In genomic region chr17:13589658-13590057, GRCh38 we compare ENCODE assay signal across 32 cellular contexts. TPM values are rescaled to one million over a fixed set of nuclear protein-coding genes. Genes with fewer than 3 reads are reported as not detected.
DNase-seq lines count a peak whose midpoint lies in the region; ATAC-seq, FAIRE-seq and TF ChIP-seq lines count a peak whose summit lies in the region.
"Had no signal": no experiment of that assay in that cellular context is flagged by ENCODE, and none has a peak within 500 bp of the region (broad histone marks: within the 10 kb centered on the region; RNA-seq: fewer than 3 reads in every experiment).

No MANE protein-coding gene starts in this region.

- H3K27me3 ChIP-seq in HepG2 (ENCODE audit: control insufficient read depth in 1 of 2, insufficient read depth in 2 of 2, low read length in 2 of 2) = peaks cover 2 to 11% of the 10 kb centered on the region in 2 experiments; a peak in 3 of 5 replicates
- no peaks in the 10 kb centered on the region for H3K27me3 ChIP-seq in right lobe of liver
- no peaks in the 10 kb centered on the region for H3K27me3 ChIP-seq in GM12878 (replicated peaks in 1 of 2; ENCODE audit: control insufficient read depth in 2 of 2, insufficient read depth in 2 of 2, low read length in 1 of 2)
- H3K27me3 ChIP-seq: left lung, MG63 had no signal

- CTCF ChIA-PET in HepG2 (lab: Yijun Ruan, JAX; ENCODE audit: low intra/inter-chr PET ratio, low total read pairs) (no interaction called here), GM12878 (lab: Yijun Ruan, JAX) (interaction anchor here (0.8 to 1.5 kb wide), 3 partner anchors 16 to 251 kb away, joined by 3 to 4 read pairs (median 4); no protein-coding TSS in a partner anchor)

- SMC1A ChIA-PET in GM12878 (lab: Charles Lee; ENCODE audit: uncharacterized antibody, unreplicated experiment) = interaction anchor here (0.7 to 1.7 kb wide), 2 partner anchors 8 to 20 kb away, joined by 4 to 6 read pairs; no protein-coding TSS in a partner anchor

- POLR2A ChIA-PET in HepG2 (lab: Yijun Ruan, JAX) = no interaction called here
- POLR2A ChIA-PET in GM12878 (lab: Charles Lee) = no interaction called here

- peaks cover 39% of the 10 kb centered on the region for H3K4me1 Mint-ChIP-seq in nephron
- H3K4me1 Mint-ChIP-seq: B cell had no signal

- no peak overlapping the region for H2AFZ ChIP-seq in HepG2 (ENCODE audit: low read length)
- H2AFZ ChIP-seq in GM12878 (ENCODE audit: control insufficient read depth, low read depth, low read length) = no peak overlapping the region

- ATAC-seq in HepG2 (no peak), right lobe of liver (no peak), GM12878 (no peak), HG02678 (IDR thresholded peaks at IDR 0.05; ENCODE audit: unreplicated experiment) (no peak), HG02840 (IDR thresholded peaks at IDR 0.05; ENCODE audit: low FRiP score, unreplicated experiment) (no peak)
- ATAC-seq: A549; left lung; natural killer cell treated with Interleukin-12 subunit alpha and Interleukin-12 subunit beta and Interleukin-15 and Interleukin-18, amount 100 ng/mL, for 72 hours had no signal

- H3K9me3 ChIP-seq in HepG2 (ENCODE audit: low read length) = no peaks in the 10 kb centered on the region
- H3K9me3 ChIP-seq in right lobe of liver = no peaks in the 10 kb centered on the region
- H3K9me3 ChIP-seq in GM12878 (replicated peaks; ENCODE audit: control insufficient read depth, insufficient read depth, low read length) = no peaks in the 10 kb centered on the region
- H3K9me3 ChIP-seq: A549, esophagus muscularis mucosa, left lung, MG63 had no signal

- RAD21 ChIA-PET in GM12878 (lab: Charles Lee; ENCODE audit: unreplicated experiment) = interaction anchor here (0.6 kb wide), 1 partner anchor 82 kb away, joined by 3 read pairs; no protein-coding TSS in a partner anchor

- H3K4me3 Mint-ChIP-seq in nephron = no peak overlapping the region
- H3K4me3 Mint-ChIP-seq: B cell; IgD-negative memory B cell; natural killer cell treated with Interleukin-12 subunit alpha and Interleukin-12 subunit beta and Interleukin-15 and Interleukin-18, amount 100 ng/mL, for 72 hours; T-helper 1 cell treated with Interleukin-12 subunit alpha and Interleukin-12 subunit beta and Interleukin-4 antibody, amounts not matched to agents 30 μg/mL and 1 μg/mL, for 36 hours had no signal

- intact Hi-C loops in HepG2 (cut with micrococcal nuclease; ENCODE audit: unreplicated experiment) (loop anchor here (10.0 kb wide), 4 partner anchors 175 to 1225 kb away; no protein-coding TSS in a partner anchor), right lobe of liver (cut with DNase I) (no loop called here), GM12878 (cut with micrococcal nuclease; ENCODE audit: unreplicated experiment) (loop anchor here (10.0 kb wide), 1 partner anchor 1585 kb away; no protein-coding TSS in a partner anchor)

- no peaks in the 10 kb centered on the region for H3K79me2 ChIP-seq in HepG2 (ENCODE audit: insufficient read depth, low read length)
- H3K79me2 ChIP-seq in GM12878 (ENCODE audit: control insufficient read depth, insufficient read depth, low read length) = no peaks in the 10 kb centered on the region

- FAIRE-seq in HepG2 (lab: Jason Lieb, UNC) (no peak), GM12878 (lab: Jason Lieb, UNC) (no peak)
- FAIRE-seq: colon, frontal cortex, H54 had no signal

- in situ Hi-C loops in HepG2 (cut with HindIII; ENCODE audit: extremely low pct_ligation_motif_present, low pct_unique_long_range_greater_than_20kb) (loop anchor here (5.0 to 10.0 kb wide), 3 partner anchors 255 to 1335 kb away; no protein-coding TSS in a partner anchor), GM12878 (cut with MboI) (loop anchor here (5.0 kb wide), 2 partner anchors 723 to 1338 kb away; no protein-coding TSS in a partner anchor), GM13976 (cut with MboI; ENCODE audit: low sequenced_read_pairs, unreplicated experiment) (loop anchor here (10.0 kb wide), 1 partner anchor 1335 kb away; no protein-coding TSS in a partner anchor)

- peak overlapping the region in 2 of 3 experiments; percentile 44 to 72 for H3K27ac Mint-ChIP-seq in nephron
- H3K27ac Mint-ChIP-seq: B cell; IgD-negative memory B cell; natural killer cell treated with Interleukin-12 subunit alpha and Interleukin-12 subunit beta and Interleukin-15 and Interleukin-18, amount 100 ng/mL, for 72 hours; T-helper 1 cell treated with Interleukin-12 subunit alpha and Interleukin-12 subunit beta and Interleukin-4 antibody, amounts not matched to agents 30 μg/mL and 1 μg/mL, for 36 hours had no signal

- H3K36me3 ChIP-seq in HepG2 (replicated peaks in 1 of 2; ENCODE audit: control insufficient read depth in 1 of 2, insufficient read depth in 2 of 2, low read length in 2 of 2) (no peaks in the 10 kb centered on the region), right lobe of liver (no peaks in the 10 kb centered on the region), GM12878 (ENCODE audit: control insufficient read depth in 2 of 2, insufficient read depth in 2 of 2, low read length in 1 of 2) (no peaks in the 10 kb centered on the region)
- H3K36me3 ChIP-seq: esophagus muscularis mucosa, left lung, MG63 had no signal

- H3K27ac ChIP-seq in HepG2 (ENCODE audit: extremely low read length, insufficient read depth, low read length) (no peak overlapping the region), right lobe of liver (no peak overlapping the region), GM12878 (ENCODE audit: control insufficient read depth, insufficient read depth) (no peak overlapping the region)
- H3K27ac ChIP-seq: A549, esophagus muscularis mucosa had no signal

- DNase-seq in HepG2 (ENCODE audit: low spot score) = no peak
- no peak for DNase-seq in right lobe of liver
- DNase-seq in GM12878 (ENCODE audit: low read depth, low spot score) = no peak
- no peak for DNase-seq in effector CD4-positive, alpha-beta T cell
- no peak for DNase-seq in GM13976 (ENCODE audit: low spot score)
- DNase-seq: activated CD4-positive, alpha-beta T cell treated with anti-CD3 and anti-CD28 coated beads for 4 hours; activated CD8-positive, alpha-beta memory T cell treated with anti-CD3 and anti-CD28 coated beads for 24 hours; activated gamma-delta T cell; activated T-cell treated with anti-CD3 and anti-CD28 coated beads, Interleukin-2, amount 50 U/mL, for 1 hour; DMS53; GDM1; hippocampal formation; left lung; MG63; midbrain; NCI-H1417 treated with DMSO at 0.1 percent for 48 hours; NCI-H2107; posterior cingulate gyrus; stimulated activated CD4-positive, alpha-beta T cell treated with anti-CD3 and anti-CD28 coated beads, Interleukin-1b, Interleukin-23, amount 100 ng/mL, for 48 hours; substantia nigra had no signal

- TF ChIP-seq POLR2A in HepG2 (IDR thresholded peaks at IDR 0.05; ENCODE audit: insufficient read depth in 1 of 2, low read depth in 2 of 2, low read length in 2 of 2) (no peak), right lobe of liver (IDR thresholded peaks at IDR 0.05) (no peak), GM12878 (IDR thresholded peaks at IDR 0.05; ENCODE audit: low read depth, low read length) (no peak)

- 14% methylated on average over 6 of the region's 6 CpGs for WGBS in HepG2 (ENCODE audit: low lambda C conversion rate)
- 32% methylated on average over 6 of the region's 6 CpGs for WGBS in right lobe of liver (ENCODE audit: insufficient coverage, low coverage, low lambda C conversion rate, missing lambda C conversion rate)
- WGBS in GM12878 (ENCODE audit: insufficient coverage, insufficient replicate concordance, low lambda C conversion rate, missing lambda C conversion rate) = 10% methylated on average over 6 of the region's 6 CpGs

- H3K9ac ChIP-seq in HepG2 (ENCODE audit: insufficient read depth, low read depth, low read length) (no peak overlapping the region), GM12878 (ENCODE audit: control insufficient read depth, insufficient read depth, low read length) (no peak overlapping the region)

- TF ChIP-seq CTCF in HepG2 (CRISPR knock-in tag; IDR thresholded peaks at IDR 0.05) (no peak), right lobe of liver (IDR thresholded peaks at IDR 0.05) (no peak), GM12878 (IDR thresholded peaks at IDR 0.05 in 2 of 3, conservative IDR thresholded peaks at IDR 0.05 in 1 of 3; ENCODE audit: control insufficient read depth in 2 of 3, extremely low read depth in 1 of 3, insufficient read depth in 1 of 3, low read depth in 3 of 3, low read length in 3 of 3) (no peak), nephron (IDR thresholded peaks at IDR 0.05; ENCODE audit: unreplicated experiment in 3 of 3) (no peak), GM13976 (IDR thresholded peaks at IDR 0.05; ENCODE audit: borderline replicate concordance, control extremely low read depth, extremely low read depth, insufficient read depth, missing control alignments) (no peak)

- BruUV-seq in HepG2 (replicated peaks; lab: Mats Ljungman, UMichigan) = no TSS peak
- no TSS peak for BruUV-seq in GM12878 (replicated peaks; lab: Mats Ljungman, UMichigan)

- peaks cover 22% of the 10 kb centered on the region for H3K27me3 Mint-ChIP-seq in nephron (ENCODE audit: low read depth)

- H3K4me3 ChIP-seq in HepG2 (replicated peaks in 1 of 3; ENCODE audit: insufficient read depth in 1 of 3, low read depth in 2 of 3, low read length in 3 of 3) (no peak overlapping the region), right lobe of liver (no peak overlapping the region), GM12878 (no peak overlapping the region)
- H3K4me3 ChIP-seq: A549, esophagus muscularis mucosa, left lung, MG63 had no signal

- TF ChIP-seq EP300 in HepG2 (IDR thresholded peaks at IDR 0.05; ENCODE audit: low read depth in 2 of 2, low read length in 2 of 2) = no peak
- TF ChIP-seq EP300 in HepG2 (CRISPR knock-in tag; IDR thresholded peaks at IDR 0.05; ENCODE audit: borderline replicate concordance) = no peak
- TF ChIP-seq EP300 in GM12878 (IDR thresholded peaks at IDR 0.05; ENCODE audit: borderline replicate concordance in 1 of 2, control insufficient read depth in 1 of 2, low read depth in 2 of 2, low read length in 2 of 2) = no peak

- H3K36me3 Mint-ChIP-seq in nephron (ENCODE audit: low read depth) = peaks cover 4% of the 10 kb centered on the region
- H3K36me3 Mint-ChIP-seq: IgD-negative memory B cell; natural killer cell treated with Interleukin-12 subunit alpha and Interleukin-12 subunit beta and Interleukin-15 and Interleukin-18, amount 100 ng/mL, for 72 hours had no signal

- no peaks in the 10 kb centered on the region for H4K20me1 ChIP-seq in HepG2 (ENCODE audit: insufficient read depth, low read length)
- H4K20me1 ChIP-seq in GM12878 (ENCODE audit: control insufficient read depth, insufficient read depth) = no peaks in the 10 kb centered on the region

- H3K4me1 ChIP-seq in HepG2 (ENCODE audit: insufficient read depth, low read length) (peaks cover 26% of the 10 kb centered on the region), right lobe of liver (no peaks in the 10 kb centered on the region), GM12878 (ENCODE audit: control insufficient read depth, insufficient read depth, low read length) (no peaks in the 10 kb centered on the region)
- H3K4me1 ChIP-seq: A549, esophagus muscularis mucosa had no signal

- H3K4me2 ChIP-seq in HepG2 (ENCODE audit: low read depth, low read length) = no peak overlapping the region
- no peak overlapping the region for H3K4me2 ChIP-seq in GM12878 (ENCODE audit: control insufficient read depth, insufficient read depth)
- H3K4me2 ChIP-seq: A549 had no signal

- TF ChIP-seq RAD21 in HepG2 (CRISPR knock-in tag; IDR thresholded peaks at IDR 0.05) = no peak
- TF ChIP-seq RAD21 in GM12878 (IDR thresholded peaks at IDR 0.05; ENCODE audit: insufficient read depth, low read depth, low read length) = no peak

- no peaks in the 10 kb centered on the region for H3K9me3 Mint-ChIP-seq in nephron
- H3K9me3 Mint-ChIP-seq: IgD-negative memory B cell; natural killer cell treated with Interleukin-12 subunit alpha and Interleukin-12 subunit beta and Interleukin-15 and Interleukin-18, amount 100 ng/mL, for 72 hours; T-helper 1 cell treated with Interleukin-12 subunit alpha and Interleukin-12 subunit beta and Interleukin-4 antibody, amounts not matched to agents 30 μg/mL and 1 μg/mL, for 36 hours had no signal

RNA-seq across cellular contexts. Expression of gene HS3ST3A1, which starts 12.1 kb away (rescaled TPM):
- 2.9 and 3.5 TPM in 2 replicates for total RNA-seq in HepG2 (2016; rRNA removed; fragmentation: Illumina TruSeq; extraction: Trizol)
- 1.2 and 1.3 TPM in 2 replicates for total RNA-seq in HepG2 (2016; cell fraction: cytosol; rRNA removed; fragmentation: Illumina TruSeq; extraction: Trizol; ENCODE audit: low read depth)
- 2.0 and 5.1 TPM in 2 replicates for total RNA-seq in HepG2 (2016; cell fraction: insoluble cytoplasmic fraction; rRNA removed; fragmentation: Illumina TruSeq; extraction: Trizol)
- total RNA-seq in HepG2 (2016; cell fraction: membrane; rRNA removed; fragmentation: Illumina TruSeq; extraction: Trizol) = 2.4 TPM in 2 replicates
- total RNA-seq in HepG2 (2016; cell fraction: nucleus; rRNA removed; fragmentation: Illumina TruSeq; extraction: Trizol) = 2.8 and 3.0 TPM in 2 replicates
- polyA plus RNA-seq in HepG2 (2011; rRNA removed) = 1.3 and 4.4 TPM in 2 replicates
- polyA plus RNA-seq in HepG2 (2011; cell fraction: cytosol; rRNA removed) = 1.2 and 2.1 TPM in 2 replicates
- polyA plus RNA-seq in HepG2 (2011; cell fraction: nucleus; rRNA removed) = 4.9 and 7.4 TPM in 2 replicates
- polyA plus RNA-seq in HepG2 (2012) = 1.1 and 1.2 TPM in 2 replicates
- polyA plus RNA-seq in HepG2 (2016; cell fraction: cytosol; fragmentation: Illumina TruSeq; extraction: Trizol; ENCODE audit: low read depth) = 0.42 and 0.45 TPM in 2 replicates
- 1.2 and 1.4 TPM in 2 replicates for polyA plus RNA-seq in HepG2 (2016; cell fraction: insoluble cytoplasmic fraction; fragmentation: Illumina TruSeq; extraction: Trizol; ENCODE audit: low read depth)
- polyA plus RNA-seq in HepG2 (2016; cell fraction: membrane; fragmentation: Illumina TruSeq; extraction: Trizol; ENCODE audit: low read depth) = 0.73 and 0.81 TPM in 2 replicates
- polyA plus RNA-seq in HepG2 (2016; cell fraction: nucleus; fragmentation: Illumina TruSeq; extraction: Trizol; ENCODE audit: insufficient read depth, low read depth) = 3.2 and 6.7 TPM in 2 replicates
- 11.7 TPM in 1 of 2 replicates, not detected in the other for polyA minus RNA-seq in HepG2 (2011; rRNA and poly(A)+ RNA removed; ENCODE audit: low replicate concordance)
- polyA minus RNA-seq in HepG2 (2011; cell fraction: cytosol; rRNA and poly(A)+ RNA removed) = 12.5 and 12.8 TPM in 2 replicates
- polyA minus RNA-seq in HepG2 (2011; cell fraction: nucleus; rRNA and poly(A)+ RNA removed) = 3.4 and 4.5 TPM in 2 replicates
- total RNA-seq in right lobe of liver = 10 to 100 TPM in 1 of 6 experiments, 1 to 10 TPM in 5; 4.0 to 10.1 (median 5.1) TPM
- 0.17 and 0.25 TPM in 2 replicates for total RNA-seq in GM12878 (2013; cell fraction: nucleolus; rRNA removed)
- total RNA-seq in GM12878 (2014; rRNA removed) = 0.27 TPM in 1 of 2 replicates, not detected in the other
- not detected in 2 replicates for total RNA-seq in GM12878 (2014; rRNA removed; fragmentation: Illumina TruSeq; extraction: Trizol)
- 0.21 TPM in 1 of 2 replicates, not detected in the other for total RNA-seq in GM12878 (2021)
- not detected for polyA plus RNA-seq in GM12878 (2011; ENCODE audit: low read depth)
- 0.24 and 0.30 TPM in 2 replicates for polyA plus RNA-seq in GM12878 (2011; rRNA removed)
- 0.28 and 0.50 TPM in 2 replicates for polyA plus RNA-seq in GM12878 (2011; cell fraction: cytosol; rRNA removed)
- 0.35 and 0.51 TPM in 2 replicates for polyA plus RNA-seq in GM12878 (2011; cell fraction: nucleus; rRNA removed)
- polyA plus RNA-seq in GM12878 (2012) = not detected in 2 replicates
- polyA plus RNA-seq in GM12878 (2014; fragmentation: Illumina TruSeq; extraction: Trizol) = not detected in 2 replicates
- polyA plus RNA-seq in GM12878 (2014; fragmentation: Nextera tagmentation; extraction: Ambion mirVana) = not detected
- polyA plus RNA-seq in GM12878 (2014; rRNA removed) = not detected in 2 replicates
- under 1 TPM in 1 of 2 experiments, not detected in 1; 0.26 TPM for polyA plus RNA-seq in GM12878 (2016; fragmentation: Nextera tagmentation; extraction: Ambion mirVana)
- polyA minus RNA-seq in GM12878 (2011; rRNA and poly(A)+ RNA removed) = 0.15 and 0.82 TPM in 2 replicates
- not detected in 2 replicates for polyA minus RNA-seq in GM12878 (2011; cell fraction: cytosol; rRNA and poly(A)+ RNA removed)
- 0.85 and 1.9 TPM in 2 replicates for polyA minus RNA-seq in GM12878 (2011; cell fraction: nucleus; rRNA and poly(A)+ RNA removed)
- polyA plus RNA-seq: A549 had no signal

Comparison
In these comparisons a context has a peak if more than half of its experiments do, and no peak if none do; other contexts are left out.
1. intact Hi-C loops: an anchor here in HepG2 (10.0 kb wide) and GM12878 (10.0 kb wide); none called in right lobe of liver.
2. Of the 75 proteins assayed by ChIP-seq in both HepG2 and GM12878: peak only in HepG2: none; only in GM12878: YY1; in both: none; in neither: 74.